Comparison of ENCODE assay signal across 13 cellular contexts in genomic region chr3:28841436-28841835, GRCh38.
DNase-seq lines count a peak whose midpoint lies in the region; ATAC-seq lines count a peak whose summit lies in the region.
"Had no signal": no experiment of that assay in that cellular context is flagged by ENCODE, and none has a peak within 500 bp of the region (broad histone marks: within the 10 kb centered on the region; RNA-seq: fewer than 3 reads in every experiment).

No MANE protein-coding gene starts in this region.

- DNase-seq in activated T-cell treated with anti-CD3 and anti-CD28 coated beads for 48 hours (ENCODE audit: low read depth) = peak; percentile 1
- DNase-seq in activated T-cell treated with anti-CD3 and anti-CD28 coated beads for 4 hours = no peak
- no peak for DNase-seq in SHP77 (lab: John Stamatoyannopoulos, UW)
- no peak for DNase-seq in HUDEP-2 (lab: John Stamatoyannopoulos, UW; ENCODE audit: unreplicated experiment in 76 of 76)
- DNase-seq in SKM-1 treated with dmso at 0.1 percent for 144 hours (lab: John Stamatoyannopoulos, UW; ENCODE audit: unreplicated experiment) = no peak
- DNase-seq: activated naive CD4-positive, alpha-beta T cell treated with anti-CD3 and anti-CD28 coated beads, Interleukin-2, amount 10 ng/mL, durations not matched to agents 7 days and 5 days; kidney; NCI-H2171; upper lobe of left lung had no signal

- H3K4me1 Mint-ChIP-seq in stimulated activated memory B cell treated with anti-CD40 and anti-IgM and Interleukin-4, amounts not matched to agents 10 μg/mL and 1 μg/mL and 100 μg/mL, for 72 hours = no peaks in the 10 kb centered on the region
- H3K4me1 Mint-ChIP-seq: activated naive CD4-positive, alpha-beta T cell treated with anti-CD3 and anti-CD28 coated beads, Interleukin-2, amount 10 ng/mL, durations not matched to agents 7 days and 5 days had no signal

- H3K27ac Mint-ChIP-seq in stimulated activated memory B cell treated with anti-CD40 and anti-IgM and Interleukin-4, amounts not matched to agents 10 μg/mL and 1 μg/mL and 100 μg/mL, for 72 hours = no peak overlapping the region
- H3K27ac Mint-ChIP-seq: activated naive CD4-positive, alpha-beta T cell treated with anti-CD3 and anti-CD28 coated beads, Interleukin-2, amount 10 ng/mL, durations not matched to agents 7 days and 5 days; WTC11 had no signal

- no peak overlapping the region for H3K4me3 Mint-ChIP-seq in stimulated activated memory B cell treated with anti-CD40 and anti-IgM and Interleukin-4, amounts not matched to agents 10 μg/mL and 1 μg/mL and 100 μg/mL, for 72 hours
- H3K4me3 Mint-ChIP-seq: activated naive CD4-positive, alpha-beta T cell treated with anti-CD3 and anti-CD28 coated beads, Interleukin-2, amount 10 ng/mL, durations not matched to agents 7 days and 5 days; WTC11 had no signal

- ATAC-seq in HG02588 (IDR thresholded peaks at IDR 0.05; ENCODE audit: unreplicated experiment) (peak; percentile 22), HG03442 (IDR thresholded peaks at IDR 0.05; ENCODE audit: unreplicated experiment) (peak; percentile 13)
- ATAC-seq in stimulated activated memory B cell treated with anti-CD40 and anti-IgM and Interleukin-4, amounts not matched to agents 10 μg/mL and 1 μg/mL and 100 μg/mL, for 72 hours = peak; percentile 20

- no peaks in the 10 kb centered on the region for H3K27me3 Mint-ChIP-seq in stimulated activated memory B cell treated with anti-CD40 and anti-IgM and Interleukin-4, amounts not matched to agents 10 μg/mL and 1 μg/mL and 100 μg/mL, for 72 hours
- H3K27me3 Mint-ChIP-seq: activated naive CD4-positive, alpha-beta T cell treated with anti-CD3 and anti-CD28 coated beads, Interleukin-2, amount 10 ng/mL, durations not matched to agents 7 days and 5 days had no signal

- H3K36me3 Mint-ChIP-seq in stimulated activated memory B cell treated with anti-CD40 and anti-IgM and Interleukin-4, amounts not matched to agents 10 μg/mL and 1 μg/mL and 100 μg/mL, for 72 hours = no peaks in the 10 kb centered on the region
- H3K36me3 Mint-ChIP-seq: activated naive CD4-positive, alpha-beta T cell treated with anti-CD3 and anti-CD28 coated beads, Interleukin-2, amount 10 ng/mL, durations not matched to agents 7 days and 5 days; WTC11 had no signal

- peaks cover 3% of the 10 kb centered on the region for H3K9me3 Mint-ChIP-seq in stimulated activated memory B cell treated with anti-CD40 and anti-IgM and Interleukin-4, amounts not matched to agents 10 μg/mL and 1 μg/mL and 100 μg/mL, for 72 hours
- H3K9me3 Mint-ChIP-seq: activated naive CD4-positive, alpha-beta T cell treated with anti-CD3 and anti-CD28 coated beads, Interleukin-2, amount 10 ng/mL, durations not matched to agents 7 days and 5 days; WTC11 had no signal
